In the genomic region with DNA sequence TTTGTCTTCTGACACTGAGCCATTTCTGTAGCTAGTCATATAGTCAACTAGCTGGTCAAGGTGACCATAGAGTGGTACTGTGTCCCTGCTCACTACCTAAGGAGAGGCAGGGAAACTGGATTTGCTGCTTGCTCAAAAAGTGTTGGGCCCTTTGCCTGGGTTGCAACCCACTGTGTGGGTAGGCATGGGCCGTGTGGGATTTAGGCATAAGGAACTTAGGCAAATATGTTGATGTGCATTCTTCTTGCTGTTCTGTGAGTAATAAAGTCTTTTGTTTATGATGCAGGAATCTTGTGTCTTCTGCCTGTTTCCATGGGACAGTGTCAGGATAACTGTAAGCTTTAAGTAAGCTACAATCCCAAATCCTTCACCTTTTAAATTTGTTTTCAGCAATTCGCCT, we compare ENCODE assay signal across 30 cellular contexts. TPM values are rescaled to one million over a fixed set of nuclear protein-coding genes. Genes with fewer than 3 reads are reported as not detected.
"Had no signal": no experiment of that assay in that cellular context is flagged by ENCODE, and none has a peak within 500 bp of the region (broad histone marks: within the 10 kb centered on the region; RNA-seq: fewer than 3 reads in every experiment).

No MANE protein-coding gene starts in this region.

- H3K4me1 ChIP-seq: lower lobe of right lung, neural progenitor cell, right atrium auricular region, testis, thyroid gland, transverse colon, upper lobe of right lung had no signal

- H3K4me2 ChIP-seq: neural progenitor cell, smooth muscle cell had no signal

- FAIRE-seq: islet of Langerhans, kidney, urothelium cell line had no signal

- H3K27me3 ChIP-seq: left lung, neural progenitor cell, ovary, right atrium auricular region, right lobe of liver, testis, thyroid gland, transverse colon, upper lobe of right lung had no signal

- H2AFZ ChIP-seq: neural progenitor cell had no signal

- H3K4me3 ChIP-seq: left lung, lower lobe of right lung, neural progenitor cell, ovary, right atrium auricular region, right lobe of liver, smooth muscle cell, testis, thyroid gland, transverse colon, upper lobe of right lung had no signal

- H3K36me3 ChIP-seq: left lung, lower lobe of right lung, neural progenitor cell, ovary, right atrium auricular region, right lobe of liver, thyroid gland, transverse colon, upper lobe of right lung had no signal

- H3K27ac ChIP-seq: left lung, lower lobe of right lung, neural progenitor cell, ovary, right atrium auricular region, right lobe of liver, testis, thyroid gland, transverse colon, upper lobe of right lung had no signal

- H3K36me3 Mint-ChIP-seq: immature natural killer cell; naive B cell; natural killer cell; neural progenitor cell; stimulated activated memory B cell treated with anti-CD40 and anti-IgM and Interleukin-4, amounts not matched to agents 10 μg/mL and 1 μg/mL and 100 μg/mL, for 72 hours had no signal

- ATAC-seq: left colon; left lung; lower lobe of right lung; natural killer cell; stimulated activated memory B cell treated with anti-CD40 and anti-IgM and Interleukin-4, amounts not matched to agents 10 μg/mL and 1 μg/mL and 100 μg/mL, for 72 hours; stimulated activated naive CD8-positive, alpha-beta T cell treated with anti-CD3 and anti-CD28 coated beads, Interleukin-15, amount 100 ng/mL, for 72 hours had no signal

- H3K4me3 Mint-ChIP-seq: immature natural killer cell; naive B cell; natural killer cell; nephron progenitor cell; neural progenitor cell; stimulated activated memory B cell treated with anti-CD40 and anti-IgM and Interleukin-4, amounts not matched to agents 10 μg/mL and 1 μg/mL and 100 μg/mL, for 72 hours; stimulated activated naive CD8-positive, alpha-beta T cell treated with anti-CD3 and anti-CD28 coated beads, Interleukin-15, amount 100 ng/mL, for 72 hours had no signal

- H3K4me1 Mint-ChIP-seq: immature natural killer cell; natural killer cell; nephron progenitor cell; neural progenitor cell; stimulated activated memory B cell treated with anti-CD40 and anti-IgM and Interleukin-4, amounts not matched to agents 10 μg/mL and 1 μg/mL and 100 μg/mL, for 72 hours; stimulated activated naive CD8-positive, alpha-beta T cell treated with anti-CD3 and anti-CD28 coated beads, Interleukin-15, amount 100 ng/mL, for 72 hours had no signal

- DNase-seq: hippocampal formation; immature natural killer cell; kidney; left colon; left lung; lower lobe of right lung; mammary epithelial cell; mesenchymal stem cell; naive B cell; natural killer cell; nephron progenitor cell; ovary; right lobe of liver; stimulated activated CD4-positive, alpha-beta T cell treated with anti-CD3 and anti-CD28 coated beads, Interleukin-1b, Interleukin-23, amount 100 ng/mL, for 48 hours; stimulated activated CD4-positive, alpha-beta T cell treated with anti-CD3 and anti-CD28 coated beads, Interleukin-2, amount 100 ng/mL, for 48 hours; stimulated activated CD4-positive, alpha-beta T cell treated with anti-CD3 and anti-CD28 coated beads, Interleukin-4, amount 100 ng/mL, for 4 hours; stimulated activated CD8-positive, alpha-beta memory T cell treated with anti-CD3 and anti-CD28 coated beads, Interleukin-4, amount 100 ng/mL, for 48 hours; stimulated activated naive CD4-positive, alpha-beta T cell treated with Interleukin-2 at 50 U/mL for 16 hours; stimulated activated naive CD8-positive, alpha-beta T cell treated with anti-CD3 and anti-CD28 coated beads, Interleukin-15, amount 100 ng/mL, for 72 hours; testis; thyroid gland; transverse colon; upper lobe of right lung had no signal

- H3K27me3 Mint-ChIP-seq: naive B cell; progenitor cell of endocrine pancreas; stimulated activated memory B cell treated with anti-CD40 and anti-IgM and Interleukin-4, amounts not matched to agents 10 μg/mL and 1 μg/mL and 100 μg/mL, for 72 hours had no signal

- H3K9me3 ChIP-seq: left lung, lower lobe of right lung, ovary, right atrium auricular region, right lobe of liver, testis, thyroid gland, transverse colon, upper lobe of right lung had no signal

- H3K9ac ChIP-seq: neural progenitor cell had no signal

- H3K27ac Mint-ChIP-seq: immature natural killer cell; natural killer cell; nephron progenitor cell; neural progenitor cell; progenitor cell of endocrine pancreas; stimulated activated memory B cell treated with anti-CD40 and anti-IgM and Interleukin-4, amounts not matched to agents 10 μg/mL and 1 μg/mL and 100 μg/mL, for 72 hours; stimulated activated naive CD8-positive, alpha-beta T cell treated with anti-CD3 and anti-CD28 coated beads, Interleukin-15, amount 100 ng/mL, for 72 hours had no signal

- H3K9me3 Mint-ChIP-seq: immature natural killer cell; natural killer cell; nephron progenitor cell; neural progenitor cell; stimulated activated memory B cell treated with anti-CD40 and anti-IgM and Interleukin-4, amounts not matched to agents 10 μg/mL and 1 μg/mL and 100 μg/mL, for 72 hours; stimulated activated naive CD8-positive, alpha-beta T cell treated with anti-CD3 and anti-CD28 coated beads, Interleukin-15, amount 100 ng/mL, for 72 hours had no signal

RNA-seq across cellular contexts. Expression of a gene that starts 39.1 kb away (rescaled TPM):
- total RNA-seq: progenitor cell of endocrine pancreas had no signal
- polyA plus RNA-seq: mammary epithelial cell had no signal
